In the genomic region with DNA sequence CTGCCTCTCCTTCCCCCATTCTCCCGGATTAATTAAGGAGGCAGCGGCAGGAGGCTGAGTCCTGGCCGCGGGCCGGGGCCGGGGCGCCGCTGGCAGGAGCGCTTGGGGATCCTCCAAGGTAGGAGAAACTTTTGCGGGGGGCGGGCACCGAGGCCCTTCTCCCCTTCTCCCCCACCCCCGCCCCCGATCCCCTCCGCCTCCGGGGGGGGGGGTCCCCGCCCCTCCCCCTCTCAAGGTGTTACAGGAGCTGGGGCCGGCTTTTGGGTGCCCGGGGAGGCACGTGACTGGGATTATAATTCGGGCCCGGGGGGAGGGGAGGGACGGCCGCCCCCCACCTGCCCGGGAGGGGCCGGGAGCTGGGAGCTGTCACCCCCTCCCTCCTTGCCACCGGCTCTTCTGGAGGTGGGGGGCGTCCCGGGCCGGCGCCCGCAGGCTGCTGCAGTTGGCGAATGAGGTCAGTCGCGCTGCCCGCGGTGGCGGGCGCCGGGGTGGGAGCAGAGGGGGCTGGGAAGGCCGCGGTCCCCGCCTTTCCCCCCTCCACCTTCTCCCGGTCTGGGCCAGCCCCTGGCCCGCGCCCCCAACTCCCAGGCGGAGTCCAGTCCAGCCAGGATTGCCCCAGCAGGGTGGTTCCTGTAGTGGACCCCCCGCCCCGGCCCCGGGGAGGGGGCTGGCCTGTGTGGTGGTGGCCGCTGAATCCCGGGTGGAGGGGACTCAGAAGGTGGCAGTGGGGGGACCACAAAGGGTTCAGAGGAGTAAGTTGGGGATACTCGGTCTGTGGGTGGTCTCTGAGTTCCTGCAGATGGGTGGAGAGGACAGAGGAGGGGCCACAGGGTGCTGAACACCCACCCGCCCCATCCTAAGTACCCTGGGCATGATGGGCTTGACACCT, we compare ENCODE assay signal across 8 cellular contexts. TPM values are rescaled to one million over a fixed set of nuclear protein-coding genes. Genes with fewer than 3 reads are reported as not detected.
DNase-seq lines count a peak whose midpoint lies in the region; ATAC-seq and TF ChIP-seq lines count a peak whose summit lies in the region.

No MANE protein-coding gene starts in this region.

- peaks cover 17% of the 10 kb centered on the region for H3K4me1 Mint-ChIP-seq in activated T-cell treated with anti-CD3 and anti-CD28 coated beads, Interleukin-2, amount 50 U/mL, for 4 hours (ENCODE audit: low read depth)

- DNase-seq in DMS 273 (lab: John Stamatoyannopoulos, UW; ENCODE audit: unreplicated experiment) (peak; percentile 63), DMS 273 treated with DMSO at 0.1 percent for 48 hours (lab: John Stamatoyannopoulos, UW) (no peak), cardiac muscle cell (ENCODE audit: low read depth in 1 of 2, low spot score in 1 of 2) (peak in 1 of 2 donors; percentile 51), retinal pigment epithelial cell (ENCODE audit: low read depth) (no peak), glomerular visceral epithelial cell (ENCODE audit: extremely low spot score) (no peak), NCI-H1105 treated with DMSO at 0.1 percent for 48 hours (lab: John Stamatoyannopoulos, UW) (no peak)
- DNase-seq in activated T-cell treated with anti-CD3 and anti-CD28 coated beads, Interleukin-2, amount 50 U/mL, for 4 hours = no peak

- H3K36me3 Mint-ChIP-seq in activated T-cell treated with anti-CD3 and anti-CD28 coated beads, Interleukin-2, amount 50 U/mL, for 4 hours (ENCODE audit: insufficient read depth) = no peaks in the 10 kb centered on the region

- peak overlapping the region; percentile 76 for H3K4me3 ChIP-seq in cardiac muscle cell
- H3K4me3 ChIP-seq in retinal pigment epithelial cell (ENCODE audit: low read length) = peak overlapping the region; percentile 83

- H3K9me3 ChIP-seq in cardiac muscle cell (ENCODE audit: low read depth) = no peaks in the 10 kb centered on the region

- TF ChIP-seq CTCF in cardiac muscle cell (IDR thresholded peaks at IDR 0.05; ENCODE audit: low read depth, low read length) = no peak
- TF ChIP-seq CTCF in retinal pigment epithelial cell (conservative IDR thresholded peaks at IDR 0.05; ENCODE audit: low read depth, low read length) = no peak

- no peaks in the 10 kb centered on the region for H3K27me3 ChIP-seq in cardiac muscle cell

- H3K27ac ChIP-seq in cardiac muscle cell = peak overlapping the region; percentile 87

- no peaks in the 10 kb centered on the region for H3K27me3 Mint-ChIP-seq in activated T-cell treated with anti-CD3 and anti-CD28 coated beads, Interleukin-2, amount 50 U/mL, for 4 hours (ENCODE audit: low read depth)

- peaks cover 13% of the 10 kb centered on the region for H3K4me1 ChIP-seq in cardiac muscle cell (ENCODE audit: low read depth)

- H3K36me3 ChIP-seq in cardiac muscle cell = no peaks in the 10 kb centered on the region

- peak overlapping the region; percentile 26 for H3K4me3 Mint-ChIP-seq in activated T-cell treated with anti-CD3 and anti-CD28 coated beads, Interleukin-2, amount 50 U/mL, for 4 hours

- no peaks in the 10 kb centered on the region for H3K9me3 Mint-ChIP-seq in activated T-cell treated with anti-CD3 and anti-CD28 coated beads, Interleukin-2, amount 50 U/mL, for 4 hours

- no peak for ATAC-seq in activated T-cell treated with anti-CD3 and anti-CD28 coated beads, Interleukin-2, amount 50 U/mL, for 4 hours
- no peak for ATAC-seq in HG02870 (IDR thresholded peaks at IDR 0.05; ENCODE audit: unreplicated experiment)

RNA-seq across cellular contexts. Expression of a gene that starts 0.6 kb away (rescaled TPM):
- total RNA-seq in activated T-cell treated with anti-CD3 and anti-CD28 coated beads, Interleukin-2, amount 50 U/mL, for 4 hours = 1 to 10 TPM; 1.6 to 2.6 (median 1.9) TPM
- 33.0 and 51.4 TPM in 2 replicates for total RNA-seq in cardiac muscle cell
- polyA plus RNA-seq in cardiac muscle cell = 29.6 and 49.3 TPM in 2 replicates
